20 cellular contexts compared by ENCODE assay signal in the genomic region with DNA sequence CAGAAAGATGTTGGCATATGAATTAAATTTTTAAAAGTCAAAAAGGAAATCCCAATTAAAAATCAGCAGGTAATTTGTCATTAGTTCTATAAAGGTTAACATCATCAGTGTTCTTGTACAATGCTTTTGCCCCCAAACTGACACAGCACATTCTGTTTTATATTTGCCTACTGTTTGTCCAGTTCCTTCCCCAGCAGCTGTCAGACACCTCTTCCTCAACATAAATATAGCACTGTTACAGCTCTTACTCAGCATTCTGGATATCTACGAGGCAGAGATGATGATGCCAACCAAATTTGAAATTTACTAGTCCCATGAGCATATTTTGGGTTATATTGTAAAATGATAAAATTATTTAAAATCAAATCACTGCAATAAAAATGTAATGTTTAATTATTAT.
"Had no signal": no experiment of that assay in that cellular context is flagged by ENCODE, and none has a peak within 500 bp of the region (broad histone marks: within the 10 kb centered on the region; RNA-seq: fewer than 3 reads in every experiment).

No MANE protein-coding gene starts in this region.

- H3K36me3 ChIP-seq: heart right ventricle, lower lobe of right lung, sigmoid colon, upper lobe of left lung, vagina had no signal

- H3K4me1 ChIP-seq: lower lobe of right lung, upper lobe of left lung had no signal

- H3K27me3 ChIP-seq: sigmoid colon, upper lobe of left lung, vagina had no signal

- H3K4me3 ChIP-seq: dorsolateral prefrontal cortex, heart right ventricle, lower lobe of right lung, sigmoid colon, upper lobe of left lung, vagina had no signal

- DNase-seq: cortex of kidney; dorsolateral prefrontal cortex; effector CD8-positive, alpha-beta T cell; foreskin melanocyte; heart right ventricle; hypothalamus; kidney glomerular epithelial cell; lower lobe of right lung; mesenchymal stem cell; midbrain; naive thymus-derived CD4-positive, alpha-beta T cell; nephron progenitor cell; posterior cingulate gyrus; sigmoid colon; small intestine; stimulated activated CD4-positive, alpha-beta T cell treated with anti-CD3 and anti-CD28 coated beads, Interleukin-12 subunit alpha, Interleukin-12 subunit beta, amount 100 ng/mL, for 4 hours; stimulated activated naive CD4-positive, alpha-beta T cell treated with Interleukin-2 at 50 U/mL for 16 hours; upper lobe of left lung had no signal

- ATAC-seq: left lobe of liver; lower lobe of right lung; naive thymus-derived CD4-positive, alpha-beta T cell had no signal

- H3K27ac ChIP-seq: dorsolateral prefrontal cortex, heart right ventricle, lower lobe of right lung, sigmoid colon, upper lobe of left lung, vagina had no signal

- H3K9me3 ChIP-seq: heart right ventricle, lower lobe of right lung, sigmoid colon, upper lobe of left lung, vagina had no signal
